1 cellular context compared by ENCODE assay signal in the genomic region with DNA sequence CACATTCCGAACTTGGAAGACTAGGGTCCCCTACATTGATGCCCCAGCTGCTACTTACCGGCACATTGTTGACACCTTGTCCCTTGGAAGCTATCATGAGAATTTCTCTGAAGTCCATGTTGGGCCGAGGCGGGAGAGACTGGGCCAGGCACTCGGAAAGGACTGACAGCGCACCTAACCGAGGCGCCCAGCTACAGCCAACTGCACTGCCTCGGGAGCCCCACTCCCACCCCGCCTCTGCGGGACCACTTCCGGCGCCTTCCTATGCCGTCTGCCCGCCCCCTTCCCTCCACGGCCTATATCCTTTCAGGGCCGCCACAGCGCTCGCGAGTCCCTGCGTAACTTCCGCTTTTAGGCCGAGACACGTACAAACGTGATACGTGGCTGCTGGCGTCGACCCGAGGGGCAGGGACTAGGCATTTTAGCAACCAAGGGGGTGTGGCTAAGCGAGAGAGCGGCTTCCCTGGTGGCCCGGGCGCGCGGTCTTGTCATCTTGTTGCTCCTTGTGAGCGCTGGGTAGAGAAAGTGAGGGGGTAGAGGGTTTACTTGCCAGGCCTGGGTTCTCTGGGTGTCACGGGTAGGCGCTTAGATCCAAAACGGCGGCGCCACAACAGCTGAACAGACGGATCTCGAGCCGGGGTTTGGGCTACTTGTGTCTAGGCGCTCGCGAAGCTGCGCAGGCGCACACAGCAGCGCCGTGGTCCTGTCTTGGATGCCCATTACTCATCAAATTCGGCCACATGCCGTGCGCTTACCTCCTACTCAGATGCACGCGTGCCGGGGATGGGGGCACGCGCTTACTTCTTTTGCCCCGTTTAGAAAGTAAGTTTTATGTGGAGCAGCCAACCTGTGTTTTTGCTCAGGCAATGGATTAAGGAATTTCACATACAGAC.
TF ChIP-seq lines count a peak whose summit lies in the region.

SPTY2D1 (minus strand) TSS at position 203 of the 893 bp plus-strand sequence; CDS start at position 118, 85 bp downstream.

TF ChIP-seq in HepG2, 621 proteins besides CTCF, POLR2A, EP300 and RAD21 (continued from another document and continues in another):
- TF ChIP-seq, protein P1, sequence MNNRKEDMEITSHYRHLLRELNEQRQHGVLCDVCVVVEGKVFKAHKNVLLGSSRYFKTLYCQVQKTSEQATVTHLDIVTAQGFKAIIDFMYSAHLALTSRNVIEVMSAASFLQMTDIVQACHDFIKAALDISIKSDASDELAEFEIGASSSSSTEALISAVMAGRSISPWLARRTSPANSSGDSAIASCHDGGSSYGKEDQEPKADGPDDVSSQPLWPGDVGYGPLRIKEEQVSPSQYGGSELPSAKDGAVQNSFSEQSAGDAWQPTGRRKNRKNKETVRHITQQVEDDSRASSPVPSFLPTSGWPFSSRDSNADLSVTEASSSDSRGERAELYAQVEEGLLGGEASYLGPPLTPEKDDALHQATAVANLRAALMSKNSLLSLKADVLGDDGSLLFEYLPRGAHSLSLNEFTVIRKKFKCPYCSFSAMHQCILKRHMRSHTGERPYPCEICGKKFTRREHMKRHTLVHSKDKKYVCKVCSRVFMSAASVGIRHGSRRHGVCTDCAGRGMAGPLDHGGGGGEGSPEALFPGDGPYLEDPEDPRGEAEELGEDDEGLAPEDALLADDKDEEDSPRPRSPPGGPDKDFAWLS (CRISPR knock-in tag; IDR thresholded peaks at IDR 0.05; ENCODE audit: borderline replicate concordance), result no peak
- TF ChIP-seq, protein P2, sequence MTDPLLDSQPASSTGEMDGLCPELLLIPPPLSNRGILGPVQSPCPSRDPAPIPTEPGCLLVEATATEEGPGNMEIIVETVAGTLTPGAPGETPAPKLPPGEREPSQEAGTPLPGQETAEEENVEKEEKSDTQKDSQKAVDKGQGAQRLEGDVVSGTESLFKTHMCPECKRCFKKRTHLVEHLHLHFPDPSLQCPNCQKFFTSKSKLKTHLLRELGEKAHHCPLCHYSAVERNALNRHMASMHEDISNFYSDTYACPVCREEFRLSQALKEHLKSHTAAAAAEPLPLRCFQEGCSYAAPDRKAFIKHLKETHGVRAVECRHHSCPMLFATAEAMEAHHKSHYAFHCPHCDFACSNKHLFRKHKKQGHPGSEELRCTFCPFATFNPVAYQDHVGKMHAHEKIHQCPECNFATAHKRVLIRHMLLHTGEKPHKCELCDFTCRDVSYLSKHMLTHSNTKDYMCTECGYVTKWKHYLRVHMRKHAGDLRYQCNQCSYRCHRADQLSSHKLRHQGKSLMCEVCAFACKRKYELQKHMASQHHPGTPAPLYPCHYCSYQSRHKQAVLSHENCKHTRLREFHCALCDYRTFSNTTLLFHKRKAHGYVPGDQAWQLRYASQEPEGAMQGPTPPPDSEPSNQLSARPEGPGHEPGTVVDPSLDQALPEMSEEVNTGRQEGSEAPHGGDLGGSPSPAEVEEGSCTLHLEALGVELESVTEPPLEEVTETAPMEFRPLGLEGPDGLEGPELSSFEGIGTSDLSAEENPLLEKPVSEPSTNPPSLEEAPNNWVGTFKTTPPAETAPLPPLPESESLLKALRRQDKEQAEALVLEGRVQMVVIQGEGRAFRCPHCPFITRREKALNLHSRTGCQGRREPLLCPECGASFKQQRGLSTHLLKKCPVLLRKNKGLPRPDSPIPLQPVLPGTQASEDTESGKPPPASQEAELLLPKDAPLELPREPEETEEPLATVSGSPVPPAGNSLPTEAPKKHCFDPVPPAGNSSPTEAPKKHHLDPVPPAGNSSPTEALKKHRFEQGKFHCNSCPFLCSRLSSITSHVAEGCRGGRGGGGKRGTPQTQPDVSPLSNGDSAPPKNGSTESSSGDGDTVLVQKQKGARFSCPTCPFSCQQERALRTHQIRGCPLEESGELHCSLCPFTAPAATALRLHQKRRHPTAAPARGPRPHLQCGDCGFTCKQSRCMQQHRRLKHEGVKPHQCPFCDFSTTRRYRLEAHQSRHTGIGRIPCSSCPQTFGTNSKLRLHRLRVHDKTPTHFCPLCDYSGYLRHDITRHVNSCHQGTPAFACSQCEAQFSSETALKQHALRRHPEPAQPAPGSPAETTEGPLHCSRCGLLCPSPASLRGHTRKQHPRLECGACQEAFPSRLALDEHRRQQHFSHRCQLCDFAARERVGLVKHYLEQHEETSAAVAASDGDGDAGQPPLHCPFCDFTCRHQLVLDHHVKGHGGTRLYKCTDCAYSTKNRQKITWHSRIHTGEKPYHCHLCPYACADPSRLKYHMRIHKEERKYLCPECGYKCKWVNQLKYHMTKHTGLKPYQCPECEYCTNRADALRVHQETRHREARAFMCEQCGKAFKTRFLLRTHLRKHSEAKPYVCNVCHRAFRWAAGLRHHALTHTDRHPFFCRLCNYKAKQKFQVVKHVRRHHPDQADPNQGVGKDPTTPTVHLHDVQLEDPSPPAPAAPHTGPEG (CRISPR knock-in tag; IDR thresholded peaks at IDR 0.05), result no peak
- TF ChIP-seq SRF (IDR thresholded peaks at IDR 0.05; ENCODE audit: low read depth, low read length) (0 out of 2 replicates have a peak, but pooled peaks have one; percentile 48), ZNF205 (CRISPR knock-in tag; IDR thresholded peaks at IDR 0.05) (no peak; the same call in 1 of the 2 replicates), NCOR1 (IDR thresholded peaks at IDR 0.05; ENCODE audit: borderline replicate concordance, low read length) (no peak), ZNF260 (CRISPR knock-in tag; IDR thresholded peaks at IDR 0.05; ENCODE audit: borderline replicate concordance, low read depth) (no peak), KDM2A (CRISPR knock-in tag; IDR thresholded peaks at IDR 0.05; ENCODE audit: borderline replicate concordance, low read depth) (peak; percentile 83), ZNF264 (CRISPR knock-in tag; IDR thresholded peaks at IDR 0.05) (no peak), ZNF639 (CRISPR knock-in tag; conservative IDR thresholded peaks at IDR 0.05) (no peak; the same call in 1 of the 2 replicates), ZC3H13 (CRISPR knock-in tag; IDR thresholded peaks at IDR 0.05) (no peak; the same call in 1 of the 2 replicates), JDP2 (CRISPR knock-in tag; IDR thresholded peaks at IDR 0.05; ENCODE audit: borderline replicate concordance) (no peak), NFKBIZ (CRISPR knock-in tag; IDR thresholded peaks at IDR 0.05) (no peak), MXI1 (IDR thresholded peaks at IDR 0.05; ENCODE audit: borderline replicate concordance, low read depth, low read length) (peak; percentile 76; the same call in 1 of the 3 replicates), ZNF3 (CRISPR knock-in tag; IDR thresholded peaks at IDR 0.05) (no peak), ZNF576 (CRISPR knock-in tag; IDR thresholded peaks at IDR 0.05) (peak; percentile 13; the same call in 1 of the 2 replicates), GABPB1 (CRISPR knock-in tag; IDR thresholded peaks at IDR 0.05) (peak; percentile 99), SMYD3 (CRISPR knock-in tag; IDR thresholded peaks at IDR 0.05) (no peak), ZNF446 (CRISPR knock-in tag; IDR thresholded peaks at IDR 0.05) (no peak), NCOA5 (CRISPR knock-in tag; IDR thresholded peaks at IDR 0.05) (no peak), TSC22D2 (CRISPR knock-in tag; IDR thresholded peaks at IDR 0.05; ENCODE audit: borderline replicate concordance) (no peak), ZNF543 (CRISPR knock-in tag; IDR thresholded peaks at IDR 0.05) (peak; percentile 26; the same call in 1 of the 2 replicates), FOXP4 (CRISPR knock-in tag; IDR thresholded peaks at IDR 0.05) (peak; percentile 21; the same call in 1 of the 2 replicates), BCLAF1 (IDR thresholded peaks at IDR 0.05) (no peak), THYN1 (CRISPR knock-in tag; IDR thresholded peaks at IDR 0.05; ENCODE audit: borderline replicate concordance, low read depth) (no peak), PHF21A (CRISPR knock-in tag; IDR thresholded peaks at IDR 0.05) (peak; percentile 67), ZNF224 (CRISPR knock-in tag; IDR thresholded peaks at IDR 0.05) (no peak; the same call in none of the 2 replicates), ZZZ3 (CRISPR knock-in tag; IDR thresholded peaks at IDR 0.05; ENCODE audit: borderline replicate concordance) (no peak; the same call in 1 of the 2 replicates), GATAD1 (CRISPR knock-in tag; IDR thresholded peaks at IDR 0.05) (peak; percentile 98), ZNF652 (CRISPR knock-in tag; IDR thresholded peaks at IDR 0.05; ENCODE audit: borderline replicate concordance, low read depth) (no peak), ZNF605 (CRISPR knock-in tag; IDR thresholded peaks at IDR 0.05) (peak; percentile 83; the same call in 1 of the 2 replicates), ATM (IDR thresholded peaks at IDR 0.05; ENCODE audit: borderline replicate concordance) (no peak), POLR2AphosphoS5 (IDR thresholded peaks at IDR 0.05; ENCODE audit: low read depth, low read length) (peak; percentile 99)
- TF ChIP-seq, protein P3, sequence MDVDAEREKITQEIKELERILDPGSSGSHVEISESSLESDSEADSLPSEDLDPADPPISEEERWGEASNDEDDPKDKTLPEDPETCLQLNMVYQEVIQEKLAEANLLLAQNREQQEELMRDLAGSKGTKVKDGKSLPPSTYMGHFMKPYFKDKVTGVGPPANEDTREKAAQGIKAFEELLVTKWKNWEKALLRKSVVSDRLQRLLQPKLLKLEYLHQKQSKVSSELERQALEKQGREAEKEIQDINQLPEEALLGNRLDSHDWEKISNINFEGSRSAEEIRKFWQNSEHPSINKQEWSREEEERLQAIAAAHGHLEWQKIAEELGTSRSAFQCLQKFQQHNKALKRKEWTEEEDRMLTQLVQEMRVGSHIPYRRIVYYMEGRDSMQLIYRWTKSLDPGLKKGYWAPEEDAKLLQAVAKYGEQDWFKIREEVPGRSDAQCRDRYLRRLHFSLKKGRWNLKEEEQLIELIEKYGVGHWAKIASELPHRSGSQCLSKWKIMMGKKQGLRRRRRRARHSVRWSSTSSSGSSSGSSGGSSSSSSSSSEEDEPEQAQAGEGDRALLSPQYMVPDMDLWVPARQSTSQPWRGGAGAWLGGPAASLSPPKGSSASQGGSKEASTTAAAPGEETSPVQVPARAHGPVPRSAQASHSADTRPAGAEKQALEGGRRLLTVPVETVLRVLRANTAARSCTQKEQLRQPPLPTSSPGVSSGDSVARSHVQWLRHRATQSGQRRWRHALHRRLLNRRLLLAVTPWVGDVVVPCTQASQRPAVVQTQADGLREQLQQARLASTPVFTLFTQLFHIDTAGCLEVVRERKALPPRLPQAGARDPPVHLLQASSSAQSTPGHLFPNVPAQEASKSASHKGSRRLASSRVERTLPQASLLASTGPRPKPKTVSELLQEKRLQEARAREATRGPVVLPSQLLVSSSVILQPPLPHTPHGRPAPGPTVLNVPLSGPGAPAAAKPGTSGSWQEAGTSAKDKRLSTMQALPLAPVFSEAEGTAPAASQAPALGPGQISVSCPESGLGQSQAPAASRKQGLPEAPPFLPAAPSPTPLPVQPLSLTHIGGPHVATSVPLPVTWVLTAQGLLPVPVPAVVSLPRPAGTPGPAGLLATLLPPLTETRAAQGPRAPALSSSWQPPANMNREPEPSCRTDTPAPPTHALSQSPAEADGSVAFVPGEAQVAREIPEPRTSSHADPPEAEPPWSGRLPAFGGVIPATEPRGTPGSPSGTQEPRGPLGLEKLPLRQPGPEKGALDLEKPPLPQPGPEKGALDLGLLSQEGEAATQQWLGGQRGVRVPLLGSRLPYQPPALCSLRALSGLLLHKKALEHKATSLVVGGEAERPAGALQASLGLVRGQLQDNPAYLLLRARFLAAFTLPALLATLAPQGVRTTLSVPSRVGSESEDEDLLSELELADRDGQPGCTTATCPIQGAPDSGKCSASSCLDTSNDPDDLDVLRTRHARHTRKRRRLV (CRISPR knock-in tag; IDR thresholded peaks at IDR 0.05), result peak; percentile 73; the same call in 1 of the 2 replicates
